Comparison of ENCODE assay signal across 28 cellular contexts in genomic region chr3:139979991-139980390, GRCh38.
"Had no signal": no experiment of that assay in that cellular context is flagged by ENCODE, and none has a peak within 500 bp of the region (broad histone marks: within the 10 kb centered on the region; RNA-seq: fewer than 3 reads in every experiment).

No MANE protein-coding gene starts in this region.

- H3K27ac ChIP-seq: neural progenitor cell, ovary, parathyroid adenoma, psoas muscle, right lobe of liver, sigmoid colon, stomach, thoracic aorta, tibial artery, transverse colon, upper lobe of right lung, uterus had no signal

- H3K27me3 ChIP-seq: neural progenitor cell, ovary, right lobe of liver, sigmoid colon, tibial artery, transverse colon, uterus had no signal

- H3K4me1 ChIP-seq: neural progenitor cell, parathyroid adenoma, psoas muscle, right lobe of liver, sigmoid colon, stomach, transverse colon, upper lobe of right lung, uterus had no signal

- H3K27me3 Mint-ChIP-seq: stimulated activated naive B cell treated with anti-CD40 and anti-IgM and Interleukin-4, amounts not matched to agents 10 μg/mL and 1 μg/mL and 100 μg/mL, for 72 hours had no signal

- H3K9me3 Mint-ChIP-seq: naive thymus-derived CD4-positive, alpha-beta T cell; nephron; neural progenitor cell; stimulated activated effector memory CD8-positive, alpha-beta T cell treated with anti-CD3 and anti-CD28 coated beads, Interleukin-12 subunit alpha, Interleukin-12 subunit beta, amount 100 ng/mL, for 72 hours; stimulated activated naive B cell treated with anti-CD40 and anti-IgM and Interleukin-4, amounts not matched to agents 10 μg/mL and 1 μg/mL and 100 μg/mL, for 72 hours; stimulated activated naive CD8-positive, alpha-beta T cell treated with anti-CD3 and anti-CD28 coated beads, Interleukin-15, Interleukin-2, amounts not matched to agents 100 ng/mL and 50 ng/mL, for 24 hours; type B pancreatic cell had no signal

- H3K4me3 Mint-ChIP-seq: naive thymus-derived CD4-positive, alpha-beta T cell; natural killer cell; nephron; neural progenitor cell; stimulated activated effector memory CD8-positive, alpha-beta T cell treated with anti-CD3 and anti-CD28 coated beads, Interleukin-12 subunit alpha, Interleukin-12 subunit beta, amount 100 ng/mL, for 72 hours; stimulated activated naive B cell treated with anti-CD40 and anti-IgM and Interleukin-4, amounts not matched to agents 10 μg/mL and 1 μg/mL and 100 μg/mL, for 72 hours; stimulated activated naive CD8-positive, alpha-beta T cell treated with anti-CD3 and anti-CD28 coated beads, Interleukin-15, Interleukin-2, amounts not matched to agents 100 ng/mL and 50 ng/mL, for 24 hours; type B pancreatic cell had no signal

- H2AFZ ChIP-seq: neural progenitor cell, parathyroid adenoma had no signal

- H3K27ac Mint-ChIP-seq: naive thymus-derived CD4-positive, alpha-beta T cell; natural killer cell; nephron; neural progenitor cell; progenitor cell of endocrine pancreas; stimulated activated effector memory CD8-positive, alpha-beta T cell treated with anti-CD3 and anti-CD28 coated beads, Interleukin-12 subunit alpha, Interleukin-12 subunit beta, amount 100 ng/mL, for 72 hours; stimulated activated naive B cell treated with anti-CD40 and anti-IgM and Interleukin-4, amounts not matched to agents 10 μg/mL and 1 μg/mL and 100 μg/mL, for 72 hours; stimulated activated naive CD8-positive, alpha-beta T cell treated with anti-CD3 and anti-CD28 coated beads, Interleukin-15, Interleukin-2, amounts not matched to agents 100 ng/mL and 50 ng/mL, for 24 hours; type B pancreatic cell had no signal

- H3K79me2 ChIP-seq: parathyroid adenoma had no signal

- DNase-seq: naive thymus-derived CD4-positive, alpha-beta T cell; natural killer cell; ovary; posterior cingulate gyrus; psoas muscle; right cardiac atrium; right lobe of liver; sigmoid colon; small intestine; stimulated activated CD4-positive, alpha-beta T cell treated with anti-CD3 and anti-CD28 coated beads, Interleukin-15, amount 100 ng/mL, for 24 hours; stimulated activated CD4-positive, alpha-beta T cell treated with anti-CD3 and anti-CD28 coated beads, Interleukin-2, amount 100 ng/mL, for 24 hours; stimulated activated CD4-positive, alpha-beta T cell treated with anti-CD3 and anti-CD28 coated beads, Interleukin-2, amount 100 ng/mL, for 48 hours; stimulated activated CD4-positive, alpha-beta T cell treated with anti-CD3 and anti-CD28 coated beads, Interleukin-4, amount 100 ng/mL, for 24 hours; stimulated activated naive B cell treated with anti-CD40 and anti-IgM and Interleukin-4, amounts not matched to agents 10 μg/mL and 1 μg/mL and 100 μg/mL, for 72 hours; stimulated activated naive CD4-positive, alpha-beta T cell treated with Interleukin-2 at 50 U/mL for 16 hours; stomach; tibial artery; transverse colon; upper lobe of right lung; uterus had no signal

- H3K9ac ChIP-seq: neural progenitor cell, parathyroid adenoma had no signal

- H3K9me3 ChIP-seq: ovary, psoas muscle, right lobe of liver, sigmoid colon, stomach, thoracic aorta, tibial artery, transverse colon, upper lobe of right lung, uterus had no signal

- ATAC-seq: naive thymus-derived CD4-positive, alpha-beta T cell; natural killer cell; psoas muscle; right cardiac atrium; right lobe of liver; stimulated activated effector memory CD8-positive, alpha-beta T cell treated with anti-CD3 and anti-CD28 coated beads, Interleukin-12 subunit alpha, Interleukin-12 subunit beta, amount 100 ng/mL, for 72 hours; stimulated activated naive B cell treated with anti-CD40 and anti-IgM and Interleukin-4, amounts not matched to agents 10 μg/mL and 1 μg/mL and 100 μg/mL, for 72 hours; upper lobe of right lung had no signal

- H3K36me3 ChIP-seq: neural progenitor cell, ovary, right lobe of liver, sigmoid colon, stomach, thoracic aorta, tibial artery, transverse colon, upper lobe of right lung, uterus had no signal

- H3K36me3 Mint-ChIP-seq: naive thymus-derived CD4-positive, alpha-beta T cell; natural killer cell; neural progenitor cell; stimulated activated effector memory CD8-positive, alpha-beta T cell treated with anti-CD3 and anti-CD28 coated beads, Interleukin-12 subunit alpha, Interleukin-12 subunit beta, amount 100 ng/mL, for 72 hours; stimulated activated naive B cell treated with anti-CD40 and anti-IgM and Interleukin-4, amounts not matched to agents 10 μg/mL and 1 μg/mL and 100 μg/mL, for 72 hours; type B pancreatic cell had no signal

- H3K4me1 Mint-ChIP-seq: naive thymus-derived CD4-positive, alpha-beta T cell; natural killer cell; stimulated activated effector memory CD8-positive, alpha-beta T cell treated with anti-CD3 and anti-CD28 coated beads, Interleukin-12 subunit alpha, Interleukin-12 subunit beta, amount 100 ng/mL, for 72 hours; stimulated activated naive B cell treated with anti-CD40 and anti-IgM and Interleukin-4, amounts not matched to agents 10 μg/mL and 1 μg/mL and 100 μg/mL, for 72 hours had no signal

- H3K4me3 ChIP-seq: neural progenitor cell, ovary, psoas muscle, right lobe of liver, sigmoid colon, stomach, thoracic aorta, tibial artery, transverse colon, upper lobe of right lung, uterus had no signal

- H3K4me2 ChIP-seq: neural progenitor cell had no signal
